ENCODE assay signal across 1 cellular context in genomic region chr6:4518506-4518905, GRCh38.
TF ChIP-seq lines count a peak whose summit lies in the region.

No MANE protein-coding gene starts in this region.

TF ChIP-seq in A549, 52 proteins besides CTCF, POLR2A, EP300 and RAD21 (continued from another document):
- no peak for TF ChIP-seq HMGXB4 (CRISPR knock-in tag; IDR thresholded peaks at IDR 0.05; ENCODE audit: borderline replicate concordance)
- TF ChIP-seq CHD4 (IDR thresholded peaks at IDR 0.05; ENCODE audit: borderline replicate concordance) = no peak
- TF ChIP-seq ZNF302 (CRISPR knock-in tag; IDR thresholded peaks at IDR 0.05) = no peak
- 0 out of 2 replicates have a peak, but pooled peaks have one; percentile 23 for TF ChIP-seq FOSL2 (IDR thresholded peaks at IDR 0.05)
- peak; percentile 69 for TF ChIP-seq FOSL2 (CRISPR knock-in tag; IDR thresholded peaks at IDR 0.05)
- TF ChIP-seq BCL3 (IDR thresholded peaks at IDR 0.05) = no peak
- TF ChIP-seq ATOH8 (CRISPR knock-in tag; IDR thresholded peaks at IDR 0.05; ENCODE audit: low read depth) = no peak
- no peak for TF ChIP-seq BHLHE40 (IDR thresholded peaks at IDR 0.05; ENCODE audit: low read depth, low read length)
- TF ChIP-seq HOXB5 (CRISPR knock-in tag; IDR thresholded peaks at IDR 0.05) = no peak
- no peak for TF ChIP-seq FOSB (CRISPR knock-in tag; IDR thresholded peaks at IDR 0.05)
